Comparison of ENCODE assay signal across 17 cellular contexts in genomic region chr19:8377598-8377997, GRCh38. TPM values are rescaled to one million over a fixed set of nuclear protein-coding genes. Genes with fewer than 3 reads are reported as not detected.
DNase-seq lines count a peak whose midpoint lies in the region; ATAC-seq and TF ChIP-seq lines count a peak whose summit lies in the region.
"Had no signal": no experiment of that assay in that cellular context is flagged by ENCODE, and none has a peak within 500 bp of the region (broad histone marks: within the 10 kb centered on the region; RNA-seq: fewer than 3 reads in every experiment).

No MANE protein-coding gene starts in this region.

- H3K27ac ChIP-seq in caudate nucleus (ENCODE audit: low read depth, low read length), result no peak overlapping the region
- H3K27ac ChIP-seq: SK-N-MC had no signal

- H3K4me3 Mint-ChIP-seq in activated CD8-positive, alpha-beta T cell treated with anti-CD3 and anti-CD28 coated beads for 36 hours, result no peak overlapping the region
- H3K4me3 Mint-ChIP-seq in nephron, result no peak overlapping the region
- H3K4me3 Mint-ChIP-seq: CD8-positive, alpha-beta memory T cell had no signal

- DNase-seq in GM10248 (ENCODE audit: extremely low spot score), result peak; percentile 2
- DNase-seq in activated CD8-positive, alpha-beta T cell treated with anti-CD3 and anti-CD28 coated beads for 36 hours, result no peak
- no peak for DNase-seq in caudate nucleus (lab: John Stamatoyannopoulos, UW)
- no peak for DNase-seq in amygdala (lab: John Stamatoyannopoulos, UW)
- DNase-seq: C1 segment of cervical spinal cord; CD8-positive, alpha-beta memory T cell; DMS79; NCI-H1417 treated with DMSO at 0.1 percent for 48 hours; NCI-H187 treated with DMSO at 0.1 percent for 48 hours; NCI-H2227 treated with DMSO at 0.1 percent for 48 hours; NCI-H510A treated with DMSO at 0.1 percent for 48 hours; NCI-H774; SHP77 had no signal

- no peaks in the 10 kb centered on the region for H3K27me3 Mint-ChIP-seq in activated CD8-positive, alpha-beta T cell treated with anti-CD3 and anti-CD28 coated beads for 36 hours
- no peaks in the 10 kb centered on the region for H3K27me3 Mint-ChIP-seq in nephron (ENCODE audit: low read depth)

- H3K4me1 Mint-ChIP-seq in activated CD8-positive, alpha-beta T cell treated with anti-CD3 and anti-CD28 coated beads for 36 hours (ENCODE audit: low read depth), result peaks cover 9% of the 10 kb centered on the region
- H3K4me1 Mint-ChIP-seq in nephron, result peaks cover 5% of the 10 kb centered on the region

- POLR2A ChIA-PET in GM10248 (lab: Yijun Ruan, JAX), result no interaction called here
- POLR2A ChIA-PET in activated CD8-positive, alpha-beta T cell treated with anti-CD3 and anti-CD28 coated beads for 36 hours (lab: Charles Lee), result interaction anchor here (0.9 kb wide), 1 partner anchor 18 kb away, joined by 3 read pairs; no protein-coding TSS in a partner anchor

- TF ChIP-seq CTCF in GM10248 (IDR thresholded peaks at IDR 0.05; ENCODE audit: control extremely low read depth, extremely low read depth, low read depth, missing control alignments) (no peak), nephron (IDR thresholded peaks at IDR 0.05; ENCODE audit: unreplicated experiment in 3 of 3) (no peak)
- TF ChIP-seq CTCF in activated CD8-positive, alpha-beta T cell treated with anti-CD3 and anti-CD28 coated beads for 36 hours (IDR thresholded peaks at IDR 0.05), result no peak

- peak; percentile 49 for ATAC-seq in activated CD8-positive, alpha-beta T cell treated with anti-CD3 and anti-CD28 coated beads for 36 hours
- ATAC-seq in GM19463 (IDR thresholded peaks at IDR 0.05; ENCODE audit: unreplicated experiment), result no peak

- intact Hi-C loops in activated CD8-positive, alpha-beta T cell treated with anti-CD3 and anti-CD28 coated beads for 36 hours (cut with micrococcal nuclease), result no loop called here

- CTCF ChIA-PET in GM10248 (lab: Yijun Ruan, JAX), result interaction anchor here (1.2 to 1.9 kb wide), 4 partner anchors 10 to 434 kb away, joined by 3 to 6 read pairs (median 4); partner anchors contain the start of gene TIMM44
- CTCF ChIA-PET in activated CD8-positive, alpha-beta T cell treated with anti-CD3 and anti-CD28 coated beads for 36 hours (lab: Charles Lee), result interaction anchor here (1.5 to 4.1 kb wide), 3 partner anchors 14 to 36 kb away, joined by 3 to 23 read pairs (median 6); partner anchors contain the start of gene MARCHF2

- peaks cover 8% of the 10 kb centered on the region for H3K36me3 Mint-ChIP-seq in activated CD8-positive, alpha-beta T cell treated with anti-CD3 and anti-CD28 coated beads for 36 hours (ENCODE audit: low read depth)
- peaks cover 35% of the 10 kb centered on the region for H3K36me3 Mint-ChIP-seq in nephron (ENCODE audit: low read depth)

- H3K9me3 Mint-ChIP-seq in activated CD8-positive, alpha-beta T cell treated with anti-CD3 and anti-CD28 coated beads for 36 hours, result peaks cover 6% of the 10 kb centered on the region
- H3K9me3 Mint-ChIP-seq in nephron, result peaks cover 5% of the 10 kb centered on the region
- H3K9me3 Mint-ChIP-seq: CD8-positive, alpha-beta memory T cell had no signal

- no peak overlapping the region for H3K27ac Mint-ChIP-seq in activated CD8-positive, alpha-beta T cell treated with anti-CD3 and anti-CD28 coated beads for 36 hours
- peak overlapping the region in 2 of 3 experiments; percentile 18 to 33 for H3K27ac Mint-ChIP-seq in nephron

RNA-seq across cellular contexts. Expression of gene RAB11B, which starts 12.6 kb away (rescaled TPM):
- total RNA-seq in activated CD8-positive, alpha-beta T cell treated with anti-CD3 and anti-CD28 coated beads for 36 hours, result 10 to 100 TPM; 74.3 to 77.4 TPM

RNA-seq across cellular contexts. Expression of gene ANGPTL4, which starts 13.6 kb away (rescaled TPM):
- 10 to 100 TPM; 26.8 to 27.8 TPM for total RNA-seq in activated CD8-positive, alpha-beta T cell treated with anti-CD3 and anti-CD28 coated beads for 36 hours
- total RNA-seq: CD8-positive, alpha-beta memory T cell; OCI-LY7 had no signal

RNA-seq across cellular contexts. Expression of gene KANK3, which starts 34.5 kb away (rescaled TPM):
- total RNA-seq in activated CD8-positive, alpha-beta T cell treated with anti-CD3 and anti-CD28 coated beads for 36 hours, result 1 to 10 TPM; 3.6 TPM

RNA-seq across cellular contexts. Expression of gene MARCHF2, which starts 35.5 kb away (rescaled TPM):
- total RNA-seq in activated CD8-positive, alpha-beta T cell treated with anti-CD3 and anti-CD28 coated beads for 36 hours, result 1 to 10 TPM; 8.0 to 8.6 TPM

RNA-seq across cellular contexts. Expression of gene RPS28, which starts 56.3 kb away (rescaled TPM):
- 1,000 to 10,000 TPM; 2,450 to 2,492 TPM for total RNA-seq in activated CD8-positive, alpha-beta T cell treated with anti-CD3 and anti-CD28 coated beads for 36 hours
